In the genomic region with DNA sequence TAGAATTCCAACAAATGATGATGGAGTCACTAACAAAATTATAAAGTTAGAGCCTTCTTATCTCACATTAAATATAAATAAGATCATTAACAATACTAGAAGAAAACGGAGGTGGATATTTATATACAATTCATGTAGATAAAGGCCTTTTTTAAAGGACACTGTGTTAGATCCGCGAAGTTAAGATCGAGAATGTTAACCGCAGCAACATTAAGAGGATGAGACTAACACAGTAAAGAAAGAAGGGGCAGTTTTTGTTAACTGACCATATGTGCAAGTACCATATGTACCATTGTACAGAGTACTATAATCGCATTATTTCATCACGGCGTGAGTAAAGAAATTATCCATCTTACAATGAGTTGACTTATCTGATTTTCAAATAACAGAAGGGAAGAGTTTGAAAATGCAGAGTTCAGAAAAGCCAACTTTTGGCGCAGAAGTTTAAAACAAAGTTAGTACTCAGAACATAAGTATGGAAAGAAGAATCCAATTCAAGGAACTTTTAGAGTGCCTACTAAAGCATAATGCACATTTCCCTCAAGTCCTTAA, we compare ENCODE assay signal across 8 cellular contexts. TPM values are rescaled to one million over a fixed set of nuclear protein-coding genes. Genes with fewer than 3 reads are reported as not detected.
DNase-seq lines count a peak whose midpoint lies in the region; ATAC-seq and TF ChIP-seq lines count a peak whose summit lies in the region.

No MANE protein-coding gene starts in this region.

- no peaks in the 10 kb centered on the region; the same call in 1 of the 2 replicates for H4K20me1 ChIP-seq in PC-9 (ENCODE audit: insufficient read depth)

- POLR2A ChIA-PET in PC-9 (lab: Charles Lee; ENCODE audit: unreplicated experiment), result no interaction called here

- peaks cover 21% of the 10 kb centered on the region for H3K4me1 ChIP-seq in PC-9 (replicated peaks; ENCODE audit: insufficient read depth)
- H3K4me1 ChIP-seq in esophagus muscularis mucosa, result peaks cover 7 to 33% (median 32%) of the 10 kb centered on the region in 4 donors
- H3K4me1 ChIP-seq in psoas muscle, result peaks cover 18% of the 10 kb centered on the region

- peak overlapping the region; percentile 49 for H3K27ac ChIP-seq in PC-9
- H3K27ac ChIP-seq in esophagus muscularis mucosa (replicated peaks in 1 of 4), result peak overlapping the region in 2 of 4 donors; percentile 92
- H3K27ac ChIP-seq in psoas muscle, result peak overlapping the region; percentile 97

- BruUV-seq in PC-9 (replicated peaks; lab: Mats Ljungman, UMichigan), result no TSS peak

- TF ChIP-seq CTCF in PC-9 (conservative IDR thresholded peaks at IDR 0.05), result no peak
- TF ChIP-seq CTCF in esophagus muscularis mucosa (IDR thresholded peaks at IDR 0.05), result no peak
- no peak for TF ChIP-seq CTCF in psoas muscle (IDR thresholded peaks at IDR 0.05)

- H3K4me3 ChIP-seq in PC-9 (peak overlapping the region; percentile 97), esophagus muscularis mucosa (peak overlapping the region; percentile 84 to 96 (median 92)), psoas muscle (peak overlapping the region; percentile 88)

- H3K27me3 ChIP-seq in PC-9 (ENCODE audit: insufficient read depth, low read depth), result no peaks in the 10 kb centered on the region
- no peaks in the 10 kb centered on the region for H3K27me3 ChIP-seq in esophagus muscularis mucosa
- H3K27me3 ChIP-seq in psoas muscle (ENCODE audit: insufficient read depth in 3 of 3, low read length in 2 of 3), result no peaks in the 10 kb centered on the region

- ATAC-seq in psoas muscle, result no peak
- ATAC-seq in HG02571 (IDR thresholded peaks at IDR 0.05; ENCODE audit: unreplicated experiment), result no peak
- no peak for ATAC-seq in GM21528 (IDR thresholded peaks at IDR 0.05; ENCODE audit: low FRiP score, unreplicated experiment)

- H2AFZ ChIP-seq in PC-9, result peak overlapping the region; percentile 92

- H3K79me2 ChIP-seq in PC-9 (ENCODE audit: low read depth), result peaks cover 59% of the 10 kb centered on the region

- H3F3A ChIP-seq in PC-9 (ENCODE audit: insufficient read depth, low read depth), result 0 out of 2 replicates have a peak, but pooled peaks cover 5% of the 10 kb centered on the region

- H3K4me2 ChIP-seq in PC-9, result peak overlapping the region; percentile 89

- H3K36me3 ChIP-seq in PC-9 (ENCODE audit: low read depth) (peaks cover 7% of the 10 kb centered on the region; the same call in 1 of the 2 replicates), esophagus muscularis mucosa (no peaks in the 10 kb centered on the region), psoas muscle (ENCODE audit: insufficient read depth in 1 of 2, low read depth in 1 of 2) (no peaks in the 10 kb centered on the region)

- 86% methylated on average over 9 of the region's 9 CpGs for WGBS in esophagus muscularis mucosa
- 89 to 94% (median 91%) methylated on average over 9 of the region's 9 CpGs for WGBS in psoas muscle, 3 donors

- DNase-seq in ELR (ENCODE audit: low read depth) (peak; percentile 35), PC-9 (no peak), esophagus muscularis mucosa (ENCODE audit: extremely low spot score) (no peak), psoas muscle (no peak), GOT3 (lab: John Stamatoyannopoulos, UW) (no peak), NCI-H748 treated with DMSO at 0.1 percent for 48 hours (lab: John Stamatoyannopoulos, UW) (no peak)

- intact Hi-C loops in PC-9 (cut with micrococcal nuclease; ENCODE audit: unreplicated experiment), result no loop called here
- intact Hi-C loops in esophagus muscularis mucosa (cut with DNase I), result no loop called here
- intact Hi-C loops in psoas muscle (cut with DNase I), result loop anchor here in 1 of 2 donors (5.0 kb wide), 1 partner anchor 86 kb away; no protein-coding TSS in a partner anchor

- H3K9me3 ChIP-seq in PC-9 (ENCODE audit: insufficient read depth, low read depth) (0 out of 2 replicates have a peak, but pooled peaks cover 4% of the 10 kb centered on the region), esophagus muscularis mucosa (peaks cover 0 to 4% (median 0%) of the 10 kb centered on the region in 4 donors), psoas muscle (peaks cover 9% of the 10 kb centered on the region)

- no peak for TF ChIP-seq EP300 in esophagus muscularis mucosa (IDR thresholded peaks at IDR 0.05)

- H3K9me2 ChIP-seq in PC-9 (ENCODE audit: insufficient read depth), result no peaks in the 10 kb centered on the region

- TF ChIP-seq POLR2A in esophagus muscularis mucosa (IDR thresholded peaks at IDR 0.05; ENCODE audit: low read depth), result no peak

- CTCF ChIA-PET in PC-9 (lab: Charles Lee), result no interaction called here

RNA-seq across cellular contexts. Expression of gene FBXL4, which starts 1.4 kb away (rescaled TPM):
- total RNA-seq in PC-9 (2021) (13.9 and 15.1 TPM in 2 replicates), esophagus muscularis mucosa (10 to 100 TPM; 11.8 to 17.8 (median 15.6) TPM), psoas muscle (10 to 100 TPM in 3 of 4 donors, 1 to 10 TPM in 1; 7.7 to 15.5 (median 13.3) TPM)
- polyA plus RNA-seq in psoas muscle, result 10 to 100 TPM in 1 of 3 donors, 1 to 10 TPM in 2; 3.4 to 12.7 (median 5.0) TPM
